In genomic region chr11:115919341-115920086, GRCh38 we compare ENCODE assay signal across 8 cellular contexts.
DNase-seq lines count a peak whose midpoint lies in the region; ATAC-seq and TF ChIP-seq lines count a peak whose summit lies in the region.

No MANE protein-coding gene starts in this region.

- TF ChIP-seq CTCF in GM12865 (IDR thresholded peaks at IDR 0.05; ENCODE audit: insufficient read depth, low read depth, low read length, missing control alignments): no peak
- TF ChIP-seq CTCF in fibroblast of pulmonary artery (IDR thresholded peaks at IDR 0.05; ENCODE audit: low read length, missing control alignments): no peak
- no peak for TF ChIP-seq CTCF in MCF 10A (IDR thresholded peaks at IDR 0.05; ENCODE audit: unreplicated experiment)

- POLR2A ChIA-PET in MCF 10A (lab: Yijun Ruan, JAX): no interaction called here

- H3K27me3 Mint-ChIP-seq in MCF 10A (ENCODE audit: insufficient read depth, unreplicated experiment): no peaks in the 10 kb centered on the region

- peaks cover 18% of the 10 kb centered on the region for H3K9me3 Mint-ChIP-seq in MCF 10A (ENCODE audit: unreplicated experiment)

- no peak overlapping the region for H3K4me3 Mint-ChIP-seq in MCF 10A (ENCODE audit: unreplicated experiment)

- ATAC-seq in GM21360 (IDR thresholded peaks at IDR 0.05; ENCODE audit: unreplicated experiment) (peak; percentile 70), HG03469 (IDR thresholded peaks at IDR 0.05; ENCODE audit: unreplicated experiment) (peak; percentile 50)

- no peaks in the 10 kb centered on the region for H3K4me1 Mint-ChIP-seq in MCF 10A (ENCODE audit: insufficient read depth, unreplicated experiment)

- H3K36me3 Mint-ChIP-seq in MCF 10A (ENCODE audit: insufficient read depth, unreplicated experiment): no peaks in the 10 kb centered on the region

- H3K4me3 ChIP-seq in GM12865 (ENCODE audit: low read depth, low read length) (peak overlapping the region; percentile 30), fibroblast of pulmonary artery (replicated peaks; ENCODE audit: low read depth, low read length) (no peak overlapping the region)

- CTCF ChIA-PET in MCF 10A (lab: Yijun Ruan, JAX): interaction anchor here (0.6 to 0.7 kb wide), 2 partner anchors 365 to 749 kb away, joined by 3 to 4 read pairs; no protein-coding TSS in a partner anchor

- no peak overlapping the region for H3K27ac Mint-ChIP-seq in MCF 10A (ENCODE audit: low read depth, unreplicated experiment)

- intact Hi-C loops in MCF 10A (cut with micrococcal nuclease): no loop called here

- peak; percentile 92 for DNase-seq in GM12865 (ENCODE audit: low read depth)
- peak; percentile 7 for DNase-seq in fibroblast of pulmonary artery (ENCODE audit: low read depth)
- no peak for DNase-seq in GDM1 (lab: John Stamatoyannopoulos, UW)
- DNase-seq in MCF 10A (ENCODE audit: unreplicated experiment): no peak
- no peak for DNase-seq in ureter (ENCODE audit: low spot score)
- no peak for DNase-seq in activated naive CD4-positive, alpha-beta T cell treated with anti-CD3 and anti-CD28 coated beads, Interleukin-2, amount 50 U/mL, for 16 hours

- BruUV-seq in MCF 10A (replicated peaks; lab: Mats Ljungman, UMichigan): no TSS peak

Comparison
In these comparisons a context has a peak if more than half of its experiments do, and no peak if none do; other contexts are left out.
1. DNase-seq: peak in GM12865 (single experiment) and fibroblast of pulmonary artery (single experiment); none in GDM1 (single experiment), MCF 10A (single experiment), ureter (single experiment) and activated naive CD4-positive, alpha-beta T cell treated with anti-CD3 and anti-CD28 coated beads, Interleukin-2, amount 50 U/mL, for 16 hours (single experiment).